In the genomic region with DNA sequence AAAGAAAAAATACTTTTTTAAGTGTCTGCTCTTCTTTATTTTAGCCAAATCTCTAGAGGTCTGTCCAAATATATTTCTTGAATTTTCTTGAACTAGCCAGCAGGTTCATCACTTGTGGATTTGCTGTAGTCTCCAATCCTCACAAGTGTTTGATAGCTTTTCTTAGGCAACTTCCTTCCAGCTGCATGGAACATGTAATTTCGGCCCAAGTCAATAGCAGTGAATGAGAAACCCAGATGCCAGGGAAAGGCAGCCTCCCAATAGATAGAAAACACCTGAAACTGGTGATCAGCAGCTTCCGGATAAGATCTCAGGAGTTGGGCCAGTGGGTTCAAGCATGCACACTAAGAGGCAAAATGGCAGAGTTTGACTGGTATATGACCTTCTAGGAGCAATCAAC, we compare ENCODE assay signal across 1 cellular context.
TF ChIP-seq lines count a peak whose summit lies in the region.

No MANE protein-coding gene starts in this region.

TF ChIP-seq in GM12878, 131 proteins besides CTCF, POLR2A, EP300 and RAD21:
- TF ChIP-seq MEF2B (IDR thresholded peaks at IDR 0.05; ENCODE audit: partially characterized antibody, poor library complexity, severe bottlenecking) = no peak
TF ChIP-seq in GM12878: peak in this region for 0.
